ENCODE assay signal across 2 cellular contexts in the genomic region with DNA sequence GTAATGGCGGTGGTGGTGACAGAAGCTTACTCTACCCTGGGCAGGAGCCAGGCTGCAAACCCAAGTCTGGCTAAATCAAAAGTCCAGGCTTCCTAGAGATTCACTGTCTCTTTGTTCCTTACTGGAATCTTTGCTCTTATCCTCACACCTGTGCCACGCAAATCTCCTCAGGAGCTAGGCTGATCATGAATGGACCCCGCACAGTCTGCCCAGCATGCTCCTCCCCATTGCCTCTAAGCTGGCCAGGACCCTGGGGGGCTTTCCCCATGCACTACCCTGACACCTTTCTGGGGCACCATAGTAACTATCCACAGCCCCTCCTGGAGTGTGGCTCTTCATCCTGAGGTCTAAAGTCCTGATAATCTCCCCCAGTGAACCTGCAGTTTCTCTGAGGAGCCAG. TPM values are rescaled to one million over a fixed set of nuclear protein-coding genes. Genes with fewer than 3 reads are reported as not detected.
"Had no signal": no experiment of that assay in that cellular context is flagged by ENCODE, and none has a peak within 500 bp of the region (broad histone marks: within the 10 kb centered on the region; RNA-seq: fewer than 3 reads in every experiment).

No MANE protein-coding gene starts in this region.

RNA-seq across cellular contexts. Expression of a gene that starts 7.3 kb away (rescaled TPM):
- total RNA-seq: LHCN-M2, MCF 10A had no signal
